Comparison of ENCODE assay signal across 8 cellular contexts in the genomic region with DNA sequence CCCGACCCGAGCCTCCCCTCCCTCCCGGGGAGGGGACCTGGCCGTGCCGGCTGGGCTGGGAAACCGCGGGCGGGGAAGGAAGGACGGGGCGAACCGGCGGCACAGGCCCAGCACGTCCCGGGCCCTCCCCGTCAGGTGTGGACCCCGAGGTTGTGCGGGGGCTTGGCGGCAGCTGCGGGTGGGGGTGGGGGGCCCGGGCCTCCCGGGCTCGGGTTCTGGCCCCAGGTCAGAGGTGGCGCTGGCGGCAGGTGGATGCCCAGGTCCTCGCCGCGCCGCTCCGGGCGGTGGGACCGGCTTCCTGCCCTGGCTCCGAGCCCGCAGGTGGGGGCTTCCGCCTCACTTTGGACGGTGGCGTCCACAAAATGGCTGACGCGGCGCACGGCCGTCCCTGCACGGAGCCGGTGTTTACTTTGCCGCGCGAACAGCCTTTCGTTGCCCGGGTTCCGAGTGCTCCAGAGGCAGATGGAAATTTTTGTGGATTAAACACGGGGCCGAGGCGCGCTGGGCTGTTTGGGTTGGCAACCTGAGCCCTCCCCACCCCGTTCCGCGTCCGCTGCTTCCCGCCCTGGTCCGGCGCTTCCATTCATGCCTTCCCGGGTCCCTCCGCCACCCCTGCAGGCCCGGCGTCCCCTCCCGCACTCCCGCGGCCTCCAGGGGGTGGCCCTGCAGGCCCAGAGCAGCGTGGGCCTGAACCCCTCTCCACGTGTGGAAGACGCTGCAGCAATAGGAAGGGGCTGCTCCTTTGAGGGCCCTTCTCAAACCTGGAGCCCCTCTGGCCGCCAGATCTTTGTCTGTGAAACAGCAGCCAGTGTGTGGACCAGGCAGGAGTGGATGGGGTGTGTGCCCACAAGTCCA.
DNase-seq lines count a peak whose midpoint lies in the region; ATAC-seq and TF ChIP-seq lines count a peak whose summit lies in the region.

No MANE protein-coding gene starts in this region.

- DNase-seq in H7 (no peak), spleen (peak; percentile 81), SIG-M5 (lab: John Stamatoyannopoulos, UW) (no peak), NCI-H2227 (lab: John Stamatoyannopoulos, UW; ENCODE audit: unreplicated experiment) (no peak)
- peak; percentile 44 for DNase-seq in activated naive CD4-positive, alpha-beta T cell treated with anti-CD3 and anti-CD28 coated beads, Interleukin-2, amount 10 ng/mL, durations not matched to agents 7 days and 5 days

- peak overlapping the region; percentile 51 for H3K4me3 Mint-ChIP-seq in activated naive CD4-positive, alpha-beta T cell treated with anti-CD3 and anti-CD28 coated beads, Interleukin-2, amount 10 ng/mL, durations not matched to agents 7 days and 5 days

- H3K27me3 ChIP-seq in H7 (ENCODE audit: control insufficient read depth, insufficient read depth, low read length) (peaks cover 7% of the 10 kb centered on the region), iPS-20b (ENCODE audit: insufficient read depth, low read length) (peaks cover 46% of the 10 kb centered on the region), spleen (replicated peaks in 1 of 7) (peaks cover 0 to 36% (median 0%) of the 10 kb centered on the region in 7 donors)

- peaks cover 20% of the 10 kb centered on the region for H3K27me3 Mint-ChIP-seq in activated naive CD4-positive, alpha-beta T cell treated with anti-CD3 and anti-CD28 coated beads, Interleukin-2, amount 10 ng/mL, durations not matched to agents 7 days and 5 days

- no peak for TF ChIP-seq POLR2A in spleen (IDR thresholded peaks at IDR 0.05)

- H3K4me1 ChIP-seq in iPS-20b (ENCODE audit: insufficient read depth, low read length) (peaks cover 3% of the 10 kb centered on the region; the same call in 1 of the 2 replicates), spleen (peaks cover 0 to 18% (median 13%) of the 10 kb centered on the region in 6 donors)

- peak overlapping the region; percentile 20; the same call in 1 of the 2 replicates for H3K4me3 ChIP-seq in H7 (ENCODE audit: insufficient read depth, low read depth, low read length)
- H3K4me3 ChIP-seq in iPS-20b (ENCODE audit: low read length) = peak overlapping the region; percentile 30; the same call in 1 of the 2 replicates
- H3K4me3 ChIP-seq in spleen = peak overlapping the region; percentile 31 to 68 (median 40)

- H3K9me3 Mint-ChIP-seq in activated naive CD4-positive, alpha-beta T cell treated with anti-CD3 and anti-CD28 coated beads, Interleukin-2, amount 10 ng/mL, durations not matched to agents 7 days and 5 days = no peaks in the 10 kb centered on the region

- 16 to 26% (median 25%) methylated on average over 52 to 71 of the region's 71 CpGs for WGBS in spleen, 5 donors

- CTCF ChIA-PET in activated naive CD4-positive, alpha-beta T cell treated with anti-CD3 and anti-CD28 coated beads, Interleukin-2, amount 10 ng/mL, durations not matched to agents 7 days and 5 days (lab: Charles Lee) = no interaction called here

- no peak overlapping the region for H3K27ac Mint-ChIP-seq in activated naive CD4-positive, alpha-beta T cell treated with anti-CD3 and anti-CD28 coated beads, Interleukin-2, amount 10 ng/mL, durations not matched to agents 7 days and 5 days

- no peak overlapping the region for H3K9ac ChIP-seq in iPS-20b (ENCODE audit: low read depth, low read length)

- intact Hi-C loops in spleen (cut with DNase I; ENCODE audit: low total_unique reads) = no loop called here

- no peaks in the 10 kb centered on the region for H3K36me3 ChIP-seq in H7 (replicated peaks; ENCODE audit: control insufficient read depth, insufficient read depth, low read length)
- H3K36me3 ChIP-seq in iPS-20b (ENCODE audit: insufficient read depth, low read depth, low read length) = no peaks in the 10 kb centered on the region
- H3K36me3 ChIP-seq in spleen = peaks cover 0 to 4% (median 0%) of the 10 kb centered on the region in 6 donors

- H3K27ac ChIP-seq in iPS-20b (ENCODE audit: low read length) = no peak overlapping the region
- H3K27ac ChIP-seq in spleen = peak overlapping the region in 3 of 8 donors; percentile 4 to 41 (median 15)

- H3K36me3 Mint-ChIP-seq in activated naive CD4-positive, alpha-beta T cell treated with anti-CD3 and anti-CD28 coated beads, Interleukin-2, amount 10 ng/mL, durations not matched to agents 7 days and 5 days = no peaks in the 10 kb centered on the region

- peaks cover 3% of the 10 kb centered on the region for H3K4me1 Mint-ChIP-seq in activated naive CD4-positive, alpha-beta T cell treated with anti-CD3 and anti-CD28 coated beads, Interleukin-2, amount 10 ng/mL, durations not matched to agents 7 days and 5 days

- H3K9me3 ChIP-seq in iPS-20b (ENCODE audit: insufficient read depth, low read depth, low read length) = no peaks in the 10 kb centered on the region
- no peaks in the 10 kb centered on the region for H3K9me3 ChIP-seq in spleen

- no peak for TF ChIP-seq CTCF in spleen (IDR thresholded peaks at IDR 0.05 in 8 of 11, conservative IDR thresholded peaks at IDR 0.05 in 3 of 11)

- ATAC-seq in GM21723 (IDR thresholded peaks at IDR 0.05; ENCODE audit: unreplicated experiment) = no peak
- no peak for ATAC-seq in GM18498 (IDR thresholded peaks at IDR 0.05; ENCODE audit: unreplicated experiment)

Comparison
In these comparisons a context has a peak if more than half of its experiments do, and no peak if none do; other contexts are left out.
1. DNase-seq: peak in activated naive CD4-positive, alpha-beta T cell treated with anti-CD3 and anti-CD28 coated beads, Interleukin-2, amount 10 ng/mL, durations not matched to agents 7 days and 5 days (single experiment) and spleen (single experiment); none in H7 (single experiment), SIG-M5 (single experiment) and NCI-H2227 (single experiment).
2. Peak in every context shown above with its lines, with median percentiles within 50 percentile points of each other: H3K4me3 ChIP-seq.